In genomic region chr7:138979988-138980574, GRCh38 we compare ENCODE assay signal across 8 cellular contexts. TPM values are rescaled to one million over a fixed set of nuclear protein-coding genes. Genes with fewer than 3 reads are reported as not detected.
DNase-seq lines count a peak whose midpoint lies in the region; ATAC-seq, FAIRE-seq and TF ChIP-seq lines count a peak whose summit lies in the region.

No MANE protein-coding gene starts in this region.

- no peak for TF ChIP-seq CTCF in right atrium auricular region (IDR thresholded peaks at IDR 0.05)
- no peak for TF ChIP-seq CTCF in astrocyte (IDR thresholded peaks at IDR 0.05; ENCODE audit: insufficient read depth, low read depth, low read length)

- 24 to 25% methylated on average over 9 of the region's 9 CpGs for WGBS in aorta, 2 donors

- H3K27ac Mint-ChIP-seq in astrocyte (ENCODE audit: unreplicated experiment) (peak overlapping the region; percentile 89), memory B cell (peak overlapping the region; percentile 64)

- peaks cover 32% of the 10 kb centered on the region for H4K20me1 ChIP-seq in astrocyte (ENCODE audit: insufficient read depth, low read length)

- H3K9me3 Mint-ChIP-seq in astrocyte (ENCODE audit: unreplicated experiment): no peaks in the 10 kb centered on the region
- no peaks in the 10 kb centered on the region for H3K9me3 Mint-ChIP-seq in memory B cell

- H3K27me3 Mint-ChIP-seq in astrocyte (ENCODE audit: low read depth, unreplicated experiment): peaks cover 6% of the 10 kb centered on the region
- peaks cover 24% of the 10 kb centered on the region for H3K27me3 Mint-ChIP-seq in memory B cell

- peak overlapping the region; percentile 58 for H2AFZ ChIP-seq in astrocyte (ENCODE audit: low read depth, low read length)

- intact Hi-C loops in Right ventricle myocardium superior (cut with DNase I) (loop anchor here (5.0 kb wide), 1 partner anchor 93 kb away; no protein-coding TSS in a partner anchor), aorta (cut with DNase I) (no loop called here)

- peak overlapping the region; percentile 96 for H3K4me3 Mint-ChIP-seq in astrocyte (ENCODE audit: unreplicated experiment)
- peak overlapping the region; percentile 92 for H3K4me3 Mint-ChIP-seq in memory B cell

- H3K27ac ChIP-seq in right atrium auricular region (no peak overlapping the region), astrocyte (ENCODE audit: low read depth, low read length) (no peak overlapping the region), aorta (ENCODE audit: low read depth in 1 of 2, low read length in 2 of 2) (no peak overlapping the region)

- peak overlapping the region; percentile 92 for H3K4me2 ChIP-seq in astrocyte (ENCODE audit: low read length)

- no peak for ATAC-seq in Right ventricle myocardium superior (ENCODE audit: poor library complexity)
- no peak for ATAC-seq in memory B cell (ENCODE audit: low read depth)
- ATAC-seq in aorta (ENCODE audit: low FRiP score): no peak
- ATAC-seq in GM18867 (IDR thresholded peaks at IDR 0.05; ENCODE audit: unreplicated experiment): no peak
- ATAC-seq in GM21381 (IDR thresholded peaks at IDR 0.05; ENCODE audit: unreplicated experiment): no peak

- H3K9ac ChIP-seq in astrocyte (ENCODE audit: low read length): peak overlapping the region; percentile 86

- H3K36me3 ChIP-seq in right atrium auricular region: no peaks in the 10 kb centered on the region
- no peaks in the 10 kb centered on the region for H3K36me3 ChIP-seq in astrocyte (ENCODE audit: insufficient read depth, low read length)
- no peaks in the 10 kb centered on the region for H3K36me3 ChIP-seq in aorta (ENCODE audit: control insufficient read depth in 1 of 2, insufficient read depth in 2 of 2, low read length in 1 of 2)

- H3K4me3 ChIP-seq in right atrium auricular region (peak overlapping the region; percentile 42 to 59), astrocyte (ENCODE audit: insufficient read depth, low read depth, low read length) (peak overlapping the region; percentile 83), aorta (ENCODE audit: low read length in 2 of 2) (peak overlapping the region; percentile 84 to 91)

- H3K27me3 ChIP-seq in right atrium auricular region (no peaks in the 10 kb centered on the region), astrocyte (ENCODE audit: insufficient read depth, low read length) (no peaks in the 10 kb centered on the region), aorta (ENCODE audit: control insufficient read depth in 1 of 2, insufficient read depth in 2 of 2, low read length in 1 of 2) (no peaks in the 10 kb centered on the region)

- DNase-seq in right atrium auricular region (ENCODE audit: low spot score) (no peak), Right ventricle myocardium superior (no peak), astrocyte (ENCODE audit: low read depth) (peak; percentile 29), memory B cell (ENCODE audit: low spot score in 2 of 2) (no peak), aorta (no peak), T-helper 9 cell (no peak)

- H3K36me3 Mint-ChIP-seq in astrocyte (ENCODE audit: low read depth, unreplicated experiment): peaks cover 3% of the 10 kb centered on the region
- no peaks in the 10 kb centered on the region for H3K36me3 Mint-ChIP-seq in memory B cell

- H3K9me3 ChIP-seq in right atrium auricular region: no peaks in the 10 kb centered on the region
- H3K9me3 ChIP-seq in astrocyte (ENCODE audit: insufficient read depth, low read depth, low read length): no peaks in the 10 kb centered on the region
- H3K9me3 ChIP-seq in aorta (ENCODE audit: control insufficient read depth, low read length): no peaks in the 10 kb centered on the region

- H3K79me2 ChIP-seq in astrocyte (ENCODE audit: insufficient read depth, low read length): peaks cover 39% of the 10 kb centered on the region

- FAIRE-seq in astrocyte (lab: Jason Lieb, UNC): no peak

- H3K4me1 ChIP-seq in right atrium auricular region (peaks cover 0 to 18% of the 10 kb centered on the region in 2 donors), astrocyte (ENCODE audit: insufficient read depth, low read length) (peaks cover 9% of the 10 kb centered on the region), aorta (ENCODE audit: control insufficient read depth in 1 of 2, insufficient read depth in 2 of 2, low read length in 2 of 2) (no peaks in the 10 kb centered on the region)

- peaks cover 24% of the 10 kb centered on the region for H3K4me1 Mint-ChIP-seq in astrocyte (ENCODE audit: low read depth, unreplicated experiment)
- peaks cover 14% of the 10 kb centered on the region for H3K4me1 Mint-ChIP-seq in memory B cell

RNA-seq across cellular contexts. Expression of gene KIAA1549, which starts 1.1 kb away (rescaled TPM):
- total RNA-seq in right atrium auricular region (1 to 10 TPM in 1 of 2 donors, under 1 TPM in 1; 0.85 to 1.4 TPM), Right ventricle myocardium superior (2.1 TPM), astrocyte (10.3 and 11.1 TPM in 2 replicates), aorta (1 to 10 TPM; 1.0 to 2.8 TPM)
- under 1 TPM; 0.13 to 0.15 TPM for polyA plus RNA-seq in aorta

RNA-seq across cellular contexts. Expression of gene ZC3HAV1L, which starts 55.8 kb away (rescaled TPM):
- total RNA-seq in right atrium auricular region: 1 to 10 TPM; 7.3 to 9.4 TPM
- total RNA-seq in Right ventricle myocardium superior: 2.9 TPM
- 11.9 and 12.3 TPM in 2 replicates for total RNA-seq in astrocyte
- 10 to 100 TPM in 1 of 2 donors, 1 to 10 TPM in 1; 6.9 to 17.5 TPM for total RNA-seq in aorta
- 1 to 10 TPM in 1 of 2 donors, under 1 TPM in 1; 0.51 to 1.1 TPM for polyA plus RNA-seq in aorta
